Comparison of ENCODE assay signal across 9 cellular contexts in the genomic region with DNA sequence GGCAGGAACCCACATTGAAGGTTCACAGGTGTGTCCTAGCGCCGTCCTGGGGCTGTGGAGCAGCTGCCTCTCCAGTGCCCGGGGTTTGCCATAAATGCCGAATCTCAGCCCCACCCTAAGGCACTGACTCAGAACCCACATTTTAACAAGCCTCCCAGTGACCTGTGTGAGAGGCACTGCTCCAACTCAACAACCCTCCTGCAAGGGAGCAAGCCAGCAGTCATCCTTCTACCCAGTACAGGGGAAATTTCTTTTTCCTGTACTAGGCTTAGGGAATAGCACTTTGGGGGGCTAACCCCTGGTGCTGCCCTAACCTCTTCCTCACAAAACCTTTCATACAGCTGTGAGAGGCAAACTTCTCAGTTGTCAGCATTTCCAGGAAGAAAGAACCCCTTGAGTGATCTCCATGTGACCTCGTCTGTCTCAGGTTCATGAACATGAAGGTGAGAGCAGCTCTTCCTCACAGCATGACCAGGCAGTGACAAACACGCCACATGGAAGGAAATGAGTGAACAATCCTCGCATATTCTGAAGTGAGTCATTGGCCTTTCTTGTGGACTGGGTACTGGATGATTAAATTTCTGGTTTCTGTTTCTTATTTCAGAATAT. TPM values are rescaled to one million over a fixed set of nuclear protein-coding genes. Genes with fewer than 3 reads are reported as not detected.
DNase-seq lines count a peak whose midpoint lies in the region; ATAC-seq and TF ChIP-seq lines count a peak whose summit lies in the region.
"Had no signal": no experiment of that assay in that cellular context is flagged by ENCODE, and none has a peak within 500 bp of the region (broad histone marks: within the 10 kb centered on the region; RNA-seq: fewer than 3 reads in every experiment).

No MANE protein-coding gene starts in this region.

- H3K36me3 ChIP-seq in upper lobe of left lung: no peaks in the 10 kb centered on the region
- H3K36me3 ChIP-seq: heart right ventricle had no signal

- TF ChIP-seq CTCF in activated B cell treated with CpG ODN at 0.5 μM for 24 hours (IDR thresholded peaks at IDR 0.05) (no peak), upper lobe of left lung (IDR thresholded peaks at IDR 0.05) (no peak), glutamatergic neuron (IDR thresholded peaks at IDR 0.05; ENCODE audit: partially characterized antibody, unreplicated experiment) (no peak)

- no peak for TF ChIP-seq POLR2A in upper lobe of left lung (IDR thresholded peaks at IDR 0.05)

- POLR2A ChIA-PET in activated B cell treated with CpG ODN at 0.5 μM for 24 hours (lab: Charles Lee): interaction anchor here (0.8 to 3.0 kb wide), 13 partner anchors 8 to 186 kb away, joined by 3 to 43 read pairs (median 4); partner anchors contain the start of genes BCAR3 and DNTTIP2

- ATAC-seq in GM18907 (IDR thresholded peaks at IDR 0.05; ENCODE audit: unreplicated experiment): peak; percentile 82
- ATAC-seq in HG03097 (IDR thresholded peaks at IDR 0.05; ENCODE audit: low FRiP score, unreplicated experiment): peak; percentile 81
- ATAC-seq in activated B cell treated with CpG ODN at 0.5 μM for 24 hours (ENCODE audit: low read depth): peak; percentile 80
- ATAC-seq in upper lobe of left lung (ENCODE audit: low FRiP score in 2 of 2): peak; percentile 50 to 78

- peak overlapping the region in 3 of 4 donors; percentile 21 to 67 (median 48) for H3K27ac ChIP-seq in upper lobe of left lung
- H3K27ac ChIP-seq: heart right ventricle had no signal

- intact Hi-C loops in activated B cell treated with CpG ODN at 0.5 μM for 24 hours (cut with micrococcal nuclease): loop anchor here (1.0 to 10.0 kb wide), 6 partner anchors 11 to 718 kb away; no protein-coding TSS in a partner anchor

- peak; percentile 86 for DNase-seq in AG08395 (ENCODE audit: low spot score)
- no peak for DNase-seq in activated B cell treated with CpG ODN at 0.5 μM for 24 hours
- DNase-seq in hepatic stellate cell (ENCODE audit: low spot score): peak; percentile 79
- peak in 1 of 2 donors; percentile 66 for DNase-seq in upper lobe of left lung
- no peak for DNase-seq in glutamatergic neuron
- DNase-seq in NCI-H526 (lab: John Stamatoyannopoulos, UW): no peak
- DNase-seq: heart right ventricle had no signal

- H3K4me1 Mint-ChIP-seq in activated B cell treated with CpG ODN at 0.5 μM for 24 hours: peaks cover 16% of the 10 kb centered on the region
- peaks cover 16% of the 10 kb centered on the region for H3K4me1 Mint-ChIP-seq in glutamatergic neuron (ENCODE audit: low read depth, unreplicated experiment)

- no peak for TF ChIP-seq EP300 in upper lobe of left lung (IDR thresholded peaks at IDR 0.05)

- no peak overlapping the region for H3K4me3 ChIP-seq in upper lobe of left lung
- H3K4me3 ChIP-seq: heart right ventricle had no signal

- WGBS in upper lobe of left lung, 2 donors: 44 to 45% methylated on average over 3 to 7 of the region's 7 CpGs

- H3K27ac Mint-ChIP-seq in activated B cell treated with CpG ODN at 0.5 μM for 24 hours (no peak overlapping the region), glutamatergic neuron (ENCODE audit: unreplicated experiment) (no peak overlapping the region)

- no peaks in the 10 kb centered on the region for H3K9me3 Mint-ChIP-seq in activated B cell treated with CpG ODN at 0.5 μM for 24 hours
- H3K9me3 Mint-ChIP-seq in glutamatergic neuron (ENCODE audit: unreplicated experiment): no peaks in the 10 kb centered on the region

- H3K36me3 Mint-ChIP-seq in activated B cell treated with CpG ODN at 0.5 μM for 24 hours (ENCODE audit: low read depth): no peaks in the 10 kb centered on the region
- H3K36me3 Mint-ChIP-seq in glutamatergic neuron (ENCODE audit: unreplicated experiment): no peaks in the 10 kb centered on the region

- peaks cover 4 to 25% (median 11%) of the 10 kb centered on the region in 4 donors for H3K4me1 ChIP-seq in upper lobe of left lung

- H3K4me3 Mint-ChIP-seq in activated B cell treated with CpG ODN at 0.5 μM for 24 hours (peak overlapping the region; percentile 64), glutamatergic neuron (ENCODE audit: unreplicated experiment) (no peak overlapping the region)

- no peaks in the 10 kb centered on the region for H3K27me3 ChIP-seq in upper lobe of left lung
- H3K27me3 ChIP-seq: heart right ventricle had no signal

- no peaks in the 10 kb centered on the region for H3K27me3 Mint-ChIP-seq in activated B cell treated with CpG ODN at 0.5 μM for 24 hours
- H3K27me3 Mint-ChIP-seq in glutamatergic neuron (ENCODE audit: unreplicated experiment): peaks cover 2% of the 10 kb centered on the region

- no peaks in the 10 kb centered on the region for H3K9me3 ChIP-seq in upper lobe of left lung
- H3K9me3 ChIP-seq: heart right ventricle had no signal

- CTCF ChIA-PET in activated B cell treated with CpG ODN at 0.5 μM for 24 hours (lab: Charles Lee): interaction anchor here (0.7 to 2.9 kb wide), 10 partner anchors 11 to 151 kb away, joined by 3 to 14 read pairs (median 4); partner anchors contain the start of gene BCAR3

RNA-seq across cellular contexts. Expression of gene BCAR3, which starts 11.4 kb away (rescaled TPM):
- total RNA-seq in activated B cell treated with CpG ODN at 0.5 μM for 24 hours (54.0 and 59.5 TPM in 2 replicates), upper lobe of left lung (10 to 100 TPM; 26.3 to 48.8 (median 31.9) TPM), glutamatergic neuron (ENCODE audit: unreplicated experiment) (12.8 TPM)

Comparison
In these comparisons a context has a peak if more than half of its experiments do, and no peak if none do; other contexts are left out.
1. DNase-seq: peak in AG08395 (single experiment) and hepatic stellate cell (single experiment); none in activated B cell treated with CpG ODN at 0.5 μM for 24 hours (single experiment), glutamatergic neuron (single experiment) and NCI-H526 (0 of 2).
2. Peak in every context shown above with its lines, with median percentiles within 50 percentile points of each other: ATAC-seq.